In genomic region chr12:113049976-113050742, GRCh38 we compare ENCODE assay signal across 1 cellular context.
TF ChIP-seq lines count a peak whose summit lies in the region.

No MANE protein-coding gene starts in this region.

TF ChIP-seq in GM23338, 12 proteins besides CTCF, POLR2A, EP300 and RAD21 (continued from another document):
- TF ChIP-seq ZNF462 (CRISPR knock-in tag; IDR thresholded peaks at IDR 0.05) (no peak), EZH2phosphoT487 (IDR thresholded peaks at IDR 0.05; ENCODE audit: unreplicated experiment) (no peak), STAT1 (IDR thresholded peaks at IDR 0.05; ENCODE audit: unreplicated experiment) (no peak)
